19 cellular contexts compared by ENCODE assay signal in the genomic region with DNA sequence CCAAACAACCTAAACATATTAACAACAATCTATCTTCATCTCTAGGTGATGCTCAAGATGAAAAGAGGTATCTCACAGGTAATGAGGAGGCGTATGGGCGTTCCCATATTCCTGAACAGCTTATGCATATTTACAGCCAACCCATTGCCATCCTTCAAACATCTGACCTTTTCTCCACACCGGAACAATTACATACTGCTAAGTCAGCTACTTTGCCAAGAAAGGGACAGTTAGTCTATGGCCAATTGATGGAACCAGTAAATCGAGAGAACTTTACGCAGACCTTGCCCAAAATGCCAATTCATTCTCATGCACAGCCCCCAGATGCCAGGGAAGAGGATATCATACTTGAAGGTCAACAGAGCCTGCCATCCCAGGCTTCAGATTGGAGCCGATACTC.
DNase-seq lines count a peak whose midpoint lies in the region; ATAC-seq, FAIRE-seq and TF ChIP-seq lines count a peak whose summit lies in the region.
"Had no signal": no experiment of that assay in that cellular context is flagged by ENCODE, and none has a peak within 500 bp of the region (broad histone marks: within the 10 kb centered on the region; RNA-seq: fewer than 3 reads in every experiment).

No MANE protein-coding gene starts in this region.

- TF ChIP-seq RAD21 in HepG2 (CRISPR knock-in tag; IDR thresholded peaks at IDR 0.05) (no peak), K562 (CRISPR knock-in tag; conservative IDR thresholded peaks at IDR 0.05 in 1 of 2, IDR thresholded peaks at IDR 0.05 in 1 of 2) (no peak)

- H3K9ac ChIP-seq in HepG2 (ENCODE audit: insufficient read depth, low read depth, low read length) (no peak overlapping the region), K562 (ENCODE audit: insufficient read depth in 1 of 2, low read depth in 2 of 2, low read length in 2 of 2) (no peak overlapping the region), endothelial cell of umbilical vein (replicated peaks; ENCODE audit: extremely low read depth, insufficient read depth, low read length) (no peak overlapping the region)
- H3K9ac ChIP-seq: BLaER1 had no signal

- H3K4me2 ChIP-seq in HepG2 (ENCODE audit: low read depth, low read length), result no peak overlapping the region
- H3K4me2 ChIP-seq in K562 (ENCODE audit: insufficient read depth, low read length), result no peak overlapping the region
- no peak overlapping the region for H3K4me2 ChIP-seq in endothelial cell of umbilical vein (ENCODE audit: insufficient read depth, low read length)
- H3K4me2 ChIP-seq: BLaER1 had no signal

- no peak for TF ChIP-seq CTCF in HepG2 (CRISPR knock-in tag; IDR thresholded peaks at IDR 0.05)
- TF ChIP-seq CTCF in right lobe of liver (IDR thresholded peaks at IDR 0.05), result no peak
- no peak for TF ChIP-seq CTCF in K562 (IDR thresholded peaks at IDR 0.05 in 2 of 3, conservative IDR thresholded peaks at IDR 0.05 in 1 of 3; ENCODE audit: insufficient read depth in 2 of 3, low read depth in 1 of 3, low read length in 3 of 3)
- no peak for TF ChIP-seq CTCF in endothelial cell of umbilical vein (IDR thresholded peaks at IDR 0.05; ENCODE audit: extremely low read depth in 1 of 2, insufficient read depth in 1 of 2, low read depth in 1 of 2, low read length in 2 of 2)

- H3K36me3 ChIP-seq in HepG2 (replicated peaks in 1 of 2; ENCODE audit: control insufficient read depth in 1 of 2, insufficient read depth in 2 of 2, low read length in 2 of 2), result no peaks in the 10 kb centered on the region
- H3K36me3 ChIP-seq in right lobe of liver, result no peaks in the 10 kb centered on the region
- H3K36me3 ChIP-seq in K562 (ENCODE audit: control insufficient read depth, insufficient read depth, low read length), result no peaks in the 10 kb centered on the region
- H3K36me3 ChIP-seq in endothelial cell of umbilical vein (ENCODE audit: control insufficient read depth in 2 of 2, extremely low read depth in 1 of 2, insufficient read depth in 2 of 2, low read length in 2 of 2), result no peaks in the 10 kb centered on the region
- H3K36me3 ChIP-seq: BE2C had no signal

- H4K20me1 ChIP-seq in HepG2 (ENCODE audit: insufficient read depth, low read length), result no peaks in the 10 kb centered on the region
- no peaks in the 10 kb centered on the region for H4K20me1 ChIP-seq in K562 (replicated peaks; ENCODE audit: control insufficient read depth, insufficient read depth, low read length)
- no peaks in the 10 kb centered on the region for H4K20me1 ChIP-seq in endothelial cell of umbilical vein (replicated peaks; ENCODE audit: control insufficient read depth, extremely low read depth, insufficient read depth, low read length)
- H4K20me1 ChIP-seq: BLaER1 had no signal

- DNase-seq in HepG2 (ENCODE audit: low spot score), result no peak
- DNase-seq in right lobe of liver, result no peak
- DNase-seq in K562 (ENCODE audit: extremely low read depth in 1 of 4, low spot score in 3 of 4), result no peak
- no peak for DNase-seq in endothelial cell of umbilical vein (ENCODE audit: low read depth, low spot score)
- no peak for DNase-seq in DMS 273 treated with DMSO at 0.1 percent for 48 hours (lab: John Stamatoyannopoulos, UW)
- DNase-seq: ACHN; BE2C; C1 segment of cervical spinal cord; CD4-positive, alpha-beta memory T cell; CD4-positive, CD25-positive, alpha-beta regulatory T cell; CD8-positive, alpha-beta memory T cell; COR-L47; DMS79 treated with DMSO at 0.1 percent for 48 hours; GF-D8 had no signal

- TF ChIP-seq EP300 in HepG2 (IDR thresholded peaks at IDR 0.05; ENCODE audit: low read depth in 2 of 2, low read length in 2 of 2), result no peak
- no peak for TF ChIP-seq EP300 in HepG2 (CRISPR knock-in tag; IDR thresholded peaks at IDR 0.05; ENCODE audit: borderline replicate concordance)
- no peak for TF ChIP-seq EP300 in K562 (IDR thresholded peaks at IDR 0.05; ENCODE audit: low read length)

- CTCF ChIA-PET in HepG2 (lab: Yijun Ruan, JAX; ENCODE audit: low intra/inter-chr PET ratio, low total read pairs), result no interaction called here
- CTCF ChIA-PET in K562 (lab: Yijun Ruan, JAX; ENCODE audit: low intra/inter-chr PET ratio), result no interaction called here
- CTCF ChIA-PET in endothelial cell of umbilical vein (lab: Charles Lee), result no interaction called here

- H3K27me3 ChIP-seq in HepG2 (ENCODE audit: control insufficient read depth in 1 of 2, insufficient read depth in 2 of 2, low read length in 2 of 2) (no peaks in the 10 kb centered on the region; a peak in 1 of 5 replicates), right lobe of liver (no peaks in the 10 kb centered on the region), K562 (ENCODE audit: control insufficient read depth in 2 of 2, insufficient read depth in 2 of 2, low read length in 2 of 2) (no peaks in the 10 kb centered on the region), endothelial cell of umbilical vein (ENCODE audit: control insufficient read depth in 2 of 2, insufficient read depth in 2 of 2, low read length in 2 of 2) (no peaks in the 10 kb centered on the region)
- H3K27me3 ChIP-seq: BE2C, BLaER1 had no signal

- BruUV-seq in HepG2 (replicated peaks; lab: Mats Ljungman, UMichigan) (no TSS peak), K562 (replicated peaks; lab: Mats Ljungman, UMichigan) (no TSS peak), endothelial cell of umbilical vein (replicated peaks; lab: Mats Ljungman, UMichigan) (TSS peak; percentile 7)

- H2AFZ ChIP-seq in HepG2 (ENCODE audit: low read length) (no peak overlapping the region), K562 (ENCODE audit: low read depth, low read length) (no peak overlapping the region), endothelial cell of umbilical vein (ENCODE audit: low read depth, low read length) (no peak overlapping the region)

- H3K4me3 ChIP-seq in HepG2 (replicated peaks in 1 of 3; ENCODE audit: insufficient read depth in 1 of 3, low read depth in 2 of 3, low read length in 3 of 3), result no peak overlapping the region
- no peak overlapping the region for H3K4me3 ChIP-seq in right lobe of liver
- H3K4me3 ChIP-seq in K562, result no peak overlapping the region
- H3K4me3 ChIP-seq in endothelial cell of umbilical vein (replicated peaks in 1 of 3; ENCODE audit: insufficient read depth in 1 of 3, low read depth in 1 of 3, low read length in 3 of 3), result no peak overlapping the region
- H3K4me3 ChIP-seq: BLaER1 had no signal

- H3K27ac ChIP-seq in HepG2 (ENCODE audit: extremely low read length, insufficient read depth, low read length) (no peak overlapping the region), right lobe of liver (no peak overlapping the region), K562 (ENCODE audit: extremely low read depth, low read depth, low read length) (no peak overlapping the region), endothelial cell of umbilical vein (ENCODE audit: insufficient read depth, low read depth, low read length) (no peak overlapping the region)
- H3K27ac ChIP-seq: 22Rv1, BLaER1 had no signal

- no peaks in the 10 kb centered on the region for H3K4me1 ChIP-seq in HepG2 (ENCODE audit: insufficient read depth, low read length)
- no peaks in the 10 kb centered on the region for H3K4me1 ChIP-seq in right lobe of liver
- H3K4me1 ChIP-seq in K562 (replicated peaks in 1 of 2; ENCODE audit: control insufficient read depth in 2 of 2, insufficient read depth in 2 of 2, low read length in 2 of 2), result no peaks in the 10 kb centered on the region
- H3K4me1 ChIP-seq in endothelial cell of umbilical vein (ENCODE audit: control insufficient read depth, extremely low read depth, insufficient read depth, low read length), result no peaks in the 10 kb centered on the region
- H3K4me1 ChIP-seq: BE2C, BLaER1 had no signal

- POLR2A ChIA-PET in HepG2 (lab: Yijun Ruan, JAX) (no interaction called here), K562 (lab: Yijun Ruan, JAX) (no interaction called here), endothelial cell of umbilical vein (lab: Charles Lee) (no interaction called here)

- H3K79me2 ChIP-seq in HepG2 (ENCODE audit: insufficient read depth, low read length) (no peaks in the 10 kb centered on the region), K562 (ENCODE audit: control insufficient read depth, insufficient read depth, low read length) (no peaks in the 10 kb centered on the region), endothelial cell of umbilical vein (ENCODE audit: control insufficient read depth, insufficient read depth, low read length) (no peaks in the 10 kb centered on the region)

- FAIRE-seq in HepG2 (lab: Jason Lieb, UNC), result no peak
- FAIRE-seq in K562 (lab: Jason Lieb, UNC), result no peak
- FAIRE-seq in endothelial cell of umbilical vein (lab: Jason Lieb, UNC), result no peak
- FAIRE-seq: GM12891, GM19239 had no signal

- dilution Hi-C loops in endothelial cell of umbilical vein (cut with MboI; ENCODE audit: extremely low pct_ligation_motif_present, low sequenced_read_pairs), result no loop called here

- H3K9me3 ChIP-seq in HepG2 (ENCODE audit: low read length), result no peaks in the 10 kb centered on the region
- no peaks in the 10 kb centered on the region for H3K9me3 ChIP-seq in right lobe of liver
- H3K9me3 ChIP-seq in K562 (replicated peaks; ENCODE audit: control insufficient read depth, insufficient read depth, low read depth, low read length), result no peaks in the 10 kb centered on the region
- no peaks in the 10 kb centered on the region for H3K9me3 ChIP-seq in endothelial cell of umbilical vein (replicated peaks; ENCODE audit: control insufficient read depth, insufficient read depth, low read length)
- H3K9me3 ChIP-seq: BE2C, BLaER1 had no signal

- ATAC-seq in HepG2 (no peak), right lobe of liver (no peak), K562 (no peak), HG03378 (IDR thresholded peaks at IDR 0.05; ENCODE audit: unreplicated experiment) (no peak)

- WGBS in HepG2 (ENCODE audit: low lambda C conversion rate), result 33% methylated on average over 6 of the region's 6 CpGs
- WGBS in right lobe of liver (ENCODE audit: insufficient coverage, low coverage, low lambda C conversion rate, missing lambda C conversion rate), result 77% methylated on average over 3 of the region's 6 CpGs
- 2% methylated on average over 6 of the region's 6 CpGs for WGBS in K562 (ENCODE audit: insufficient coverage, low coverage, missing lambda C conversion rate)

- in situ Hi-C loops in HepG2 (cut with HindIII; ENCODE audit: extremely low pct_ligation_motif_present, low pct_unique_long_range_greater_than_20kb) (no loop called here), K562 (cut with MboI) (no loop called here)

- H3K9me1 ChIP-seq in K562 (ENCODE audit: control insufficient read depth, insufficient read depth, low read length), result no peaks in the 10 kb centered on the region
- H3K9me1 ChIP-seq in endothelial cell of umbilical vein (replicated peaks; ENCODE audit: control insufficient read depth, extremely low read depth, insufficient read depth, low read length), result no peaks in the 10 kb centered on the region

- no peak for TF ChIP-seq POLR2A in HepG2 (IDR thresholded peaks at IDR 0.05; ENCODE audit: insufficient read depth in 1 of 2, low read depth in 2 of 2, low read length in 2 of 2)
- no peak for TF ChIP-seq POLR2A in right lobe of liver (IDR thresholded peaks at IDR 0.05)
- no peak for TF ChIP-seq POLR2A in K562 (conservative IDR thresholded peaks at IDR 0.05)
- TF ChIP-seq POLR2A in endothelial cell of umbilical vein (IDR thresholded peaks at IDR 0.05; ENCODE audit: low read depth, low read length), result no peak

- intact Hi-C loops in HepG2 (cut with micrococcal nuclease; ENCODE audit: unreplicated experiment) (no loop called here), right lobe of liver (cut with DNase I) (no loop called here), K562 (cut with micrococcal nuclease) (no loop called here), endothelial cell of umbilical vein (cut with micrococcal nuclease) (no loop called here)
